In genomic region chr22:20392983-20393704, GRCh38 we compare ENCODE assay signal across 8 cellular contexts. TPM values are rescaled to one million over a fixed set of nuclear protein-coding genes. Genes with fewer than 3 reads are reported as not detected.
A peak's percentile ranks its signal among the peaks of the same experiment; 100 is the strongest.
DNase-seq lines count a peak whose midpoint lies in the region; ATAC-seq, FAIRE-seq and TF ChIP-seq lines count a peak whose summit lies in the region.

No MANE protein-coding gene starts in this region.

- TF ChIP-seq CTCF in cardiac muscle cell (IDR thresholded peaks at IDR 0.05; ENCODE audit: low read depth, low read length): no peak
- no peak for TF ChIP-seq CTCF in sigmoid colon (IDR thresholded peaks at IDR 0.05)
- TF ChIP-seq CTCF in foreskin keratinocyte (conservative IDR thresholded peaks at IDR 0.05): no peak

- no peaks in the 10 kb centered on the region for H3K36me3 Mint-ChIP-seq in T-helper 17 cell (ENCODE audit: low read depth)

- H3K27me3 ChIP-seq in cardiac muscle cell (no peaks in the 10 kb centered on the region), sigmoid colon (no peaks in the 10 kb centered on the region), foreskin keratinocyte (peaks cover 2% of the 10 kb centered on the region)

- peak overlapping the region; percentile 90 for H3K4me3 Mint-ChIP-seq in T-helper 17 cell

- FAIRE-seq in GM19239 (lab: Jason Lieb, UNC): peak; percentile 26

- H3K27me3 Mint-ChIP-seq in T-helper 17 cell: no peaks in the 10 kb centered on the region

- WGBS in sigmoid colon, 2 donors: 96% methylated on average over 23 of the region's 23 CpGs

- peak overlapping the region; percentile 89 for H3K27ac Mint-ChIP-seq in T-helper 17 cell

- H3K36me3 ChIP-seq in cardiac muscle cell (no peaks in the 10 kb centered on the region), sigmoid colon (no peaks in the 10 kb centered on the region)

- H3K4me1 Mint-ChIP-seq in T-helper 17 cell: peaks cover 25% of the 10 kb centered on the region

- DNase-seq in GM19239 (ENCODE audit: insufficient read length, low spot score) (no peak), T-helper 17 cell (no peak), cardiac muscle cell (ENCODE audit: low read depth in 1 of 2, low spot score in 1 of 2) (no peak), sigmoid colon (no peak), NK-92 (lab: John Stamatoyannopoulos, UW; ENCODE audit: unreplicated experiment) (no peak), SIG-M5 (lab: John Stamatoyannopoulos, UW) (no peak), SIG-M5 treated with dmso at 0.1 percent for 504 hours (lab: John Stamatoyannopoulos, UW; ENCODE audit: unreplicated experiment) (no peak), foreskin keratinocyte (no peak)

- H3K4me3 ChIP-seq in cardiac muscle cell (no peak overlapping the region), sigmoid colon (peak overlapping the region; percentile 79 to 93 (median 88))

- H3K27ac ChIP-seq in cardiac muscle cell (peak overlapping the region; percentile 48), sigmoid colon (peak overlapping the region; percentile 81 to 83 (median 82)), foreskin keratinocyte (no peak overlapping the region)

- TF ChIP-seq EP300 in sigmoid colon (IDR thresholded peaks at IDR 0.05): no peak

- intact Hi-C loops in sigmoid colon (cut with DNase I): no loop called here

- peaks cover 11% of the 10 kb centered on the region for H3K4me1 ChIP-seq in cardiac muscle cell (ENCODE audit: low read depth)
- peaks cover 0 to 23% (median 20%) of the 10 kb centered on the region in 4 donors for H3K4me1 ChIP-seq in sigmoid colon
- no peaks in the 10 kb centered on the region for H3K4me1 ChIP-seq in foreskin keratinocyte

- H3K9me3 ChIP-seq in T-helper 17 cell (ENCODE audit: control insufficient read depth, low read length, poor library complexity, severe bottlenecking): no peaks in the 10 kb centered on the region
- no peaks in the 10 kb centered on the region for H3K9me3 ChIP-seq in cardiac muscle cell (ENCODE audit: low read depth)
- no peaks in the 10 kb centered on the region for H3K9me3 ChIP-seq in sigmoid colon

- TF ChIP-seq POLR2A in sigmoid colon (IDR thresholded peaks at IDR 0.05): no peak

- no peak for ATAC-seq in T-helper 17 cell
- no peak for ATAC-seq in foreskin keratinocyte

RNA-seq across cellular contexts. Expression of gene ZNF74, which starts 0.8 kb away (rescaled TPM):
- total RNA-seq in T-helper 17 cell (1 to 10 TPM; 5.2 to 5.6 TPM), cardiac muscle cell (35.6 and 90.9 TPM in 2 replicates), sigmoid colon (10 to 100 TPM; 11.4 to 18.8 (median 15.2) TPM), foreskin keratinocyte (9.2 and 10.7 TPM in 2 replicates)
- polyA plus RNA-seq in cardiac muscle cell (24.4 and 30.1 TPM in 2 replicates), sigmoid colon (1 to 10 TPM; 1.4 to 4.8 (median 2.4) TPM), foreskin keratinocyte (5.8 and 7.0 TPM in 2 replicates)

RNA-seq across cellular contexts. Expression of gene SCARF2, which starts 44.5 kb away (rescaled TPM):
- total RNA-seq in T-helper 17 cell (1 to 10 TPM; 3.1 to 3.6 TPM), cardiac muscle cell (42.0 and 66.1 TPM in 2 replicates), sigmoid colon (10 to 100 TPM in 3 of 4 donors, 1 to 10 TPM in 1; 6.4 to 12.8 (median 10.4) TPM), foreskin keratinocyte (0.14 and 0.24 TPM in 2 replicates)
- polyA plus RNA-seq in cardiac muscle cell (38.0 and 67.4 TPM in 2 replicates), sigmoid colon (1 to 10 TPM in 1 of 3 donors, under 1 TPM in 2; under 0.01 to 1.9 (median 0.46) TPM), foreskin keratinocyte (0.17 and 0.25 TPM in 2 replicates)
